In the genomic region with DNA sequence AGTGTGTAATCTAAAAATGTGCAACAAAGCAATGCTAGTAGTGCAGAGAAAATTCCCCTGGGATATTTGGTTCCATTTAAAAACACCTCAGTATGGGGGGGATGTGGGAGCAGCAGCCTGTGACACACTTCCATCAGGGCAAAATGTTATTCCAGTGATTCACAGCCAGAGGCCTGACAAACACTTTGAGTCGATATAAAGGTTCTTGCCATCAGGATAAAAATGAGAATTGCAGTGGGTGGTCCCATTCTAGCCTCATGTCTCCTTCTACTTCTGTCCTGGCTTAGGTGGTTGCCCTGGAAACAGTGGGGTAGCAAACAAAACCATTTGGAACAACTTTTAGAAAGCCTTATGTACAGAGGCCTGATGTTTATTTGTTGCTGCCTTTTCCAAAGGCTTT, we compare ENCODE assay signal across 12 cellular contexts.
DNase-seq lines count a peak whose midpoint lies in the region; ATAC-seq and TF ChIP-seq lines count a peak whose summit lies in the region.
"Had no signal": no experiment of that assay in that cellular context is flagged by ENCODE, and none has a peak within 500 bp of the region (broad histone marks: within the 10 kb centered on the region; RNA-seq: fewer than 3 reads in every experiment).

No MANE protein-coding gene starts in this region.

- H3K27ac ChIP-seq in PC-3 (ENCODE audit: low read length), result peak overlapping the region; percentile 46
- H3K27ac ChIP-seq in endodermal cell (ENCODE audit: low read depth, low read length), result peak overlapping the region; percentile 19
- H3K27ac ChIP-seq: lower lobe of right lung had no signal

- H3K27ac Mint-ChIP-seq in endodermal cell, result no peak overlapping the region
- no peak overlapping the region for H3K27ac Mint-ChIP-seq in naive thymus-derived CD8-positive, alpha-beta T cell
- H3K27ac Mint-ChIP-seq: T-cell had no signal

- TF ChIP-seq CTCF in PC-3 (conservative IDR thresholded peaks at IDR 0.05; ENCODE audit: low read depth, low read length), result no peak
- no peak for TF ChIP-seq CTCF in endodermal cell (conservative IDR thresholded peaks at IDR 0.05)
- no peak for TF ChIP-seq CTCF in omental fat pad (IDR thresholded peaks at IDR 0.05)

- DNase-seq in ELR (ENCODE audit: low read depth) (peak; percentile 64), PC-3 (peak; percentile 64), endodermal cell (no peak), omental fat pad (ENCODE audit: low spot score) (no peak), NCI-H146 (lab: John Stamatoyannopoulos, UW) (no peak)
- no peak for DNase-seq in naive thymus-derived CD8-positive, alpha-beta T cell
- DNase-seq: activated CD4-positive, alpha-beta T cell treated with anti-CD3 and anti-CD28 coated beads for 4 hours; lower lobe of right lung; posterior cingulate gyrus; T-cell had no signal

- no peaks in the 10 kb centered on the region for H3K9me2 ChIP-seq in PC-3 (replicated peaks; ENCODE audit: low read length)

- H3K79me2 ChIP-seq in PC-3 (ENCODE audit: low read length), result no peaks in the 10 kb centered on the region

- H3K9me3 ChIP-seq in PC-3 (ENCODE audit: low read length), result no peaks in the 10 kb centered on the region
- H3K9me3 ChIP-seq in endodermal cell (ENCODE audit: control insufficient read depth, low read length), result no peaks in the 10 kb centered on the region
- H3K9me3 ChIP-seq: lower lobe of right lung had no signal

- BruUV-seq in PC-3 (replicated peaks; lab: Mats Ljungman, UMichigan), result no TSS peak

- WGBS in endodermal cell (ENCODE audit: insufficient coverage in 1 of 2, insufficient read length in 1 of 2), 2 experiments, result 72 to 100% methylated on average over 1 of the region's 1 CpG

- peak overlapping the region; percentile 66 for H3K4me2 ChIP-seq in PC-3 (ENCODE audit: low read length)

- ATAC-seq in PC-3 (peak; percentile 71), omental fat pad (ENCODE audit: low FRiP score) (peak; percentile 52), GM19324 (IDR thresholded peaks at IDR 0.05; ENCODE audit: low FRiP score, unreplicated experiment) (no peak), HG02798 (IDR thresholded peaks at IDR 0.05; ENCODE audit: poor library complexity, unreplicated experiment) (no peak)
- ATAC-seq in naive thymus-derived CD8-positive, alpha-beta T cell, result no peak
- ATAC-seq: lower lobe of right lung, T-cell had no signal

- POLR2A ChIA-PET in PC-3 (lab: Charles Lee; ENCODE audit: unreplicated experiment), result no interaction called here
- POLR2A ChIA-PET in naive thymus-derived CD8-positive, alpha-beta T cell (lab: Charles Lee), result no interaction called here

- H3K4me3 ChIP-seq in PC-3 (ENCODE audit: low read length) (no peak overlapping the region; the same call in 1 of the 2 replicates), endodermal cell (ENCODE audit: low read length) (no peak overlapping the region)
- H3K4me3 ChIP-seq: lower lobe of right lung had no signal

- H4K20me1 ChIP-seq in PC-3 (ENCODE audit: low read length), result no peaks in the 10 kb centered on the region

- peak overlapping the region; percentile 54 for H2AFZ ChIP-seq in PC-3 (ENCODE audit: low read length)

- no peaks in the 10 kb centered on the region for H3F3A ChIP-seq in PC-3 (ENCODE audit: low read length, unreplicated experiment)

- CTCF ChIA-PET in PC-3 (lab: Charles Lee), result no interaction called here

- no peaks in the 10 kb centered on the region for H3K27me3 ChIP-seq in PC-3 (ENCODE audit: low read length)
- no peaks in the 10 kb centered on the region for H3K27me3 ChIP-seq in endodermal cell (ENCODE audit: control insufficient read depth, insufficient read depth, low read length, poor library complexity, severe bottlenecking)

- peak overlapping the region; percentile 18; the same call in 1 of the 2 replicates for H3K9ac ChIP-seq in PC-3 (ENCODE audit: low read length)
- no peak overlapping the region for H3K9ac ChIP-seq in endodermal cell (ENCODE audit: extremely low read depth, low read length, poor library complexity, severe bottlenecking)

- intact Hi-C loops in PC-3 (cut with micrococcal nuclease), result no loop called here

- no peaks in the 10 kb centered on the region for H3K36me3 Mint-ChIP-seq in endodermal cell (ENCODE audit: low read depth)
- H3K36me3 Mint-ChIP-seq in naive thymus-derived CD8-positive, alpha-beta T cell, result no peaks in the 10 kb centered on the region
- H3K36me3 Mint-ChIP-seq: T-cell had no signal

- H3K4me3 Mint-ChIP-seq in endodermal cell, result no peak overlapping the region
- no peak overlapping the region for H3K4me3 Mint-ChIP-seq in naive thymus-derived CD8-positive, alpha-beta T cell
- H3K4me3 Mint-ChIP-seq: T-cell had no signal

- H3K4me1 ChIP-seq in PC-3 (ENCODE audit: insufficient read depth, low read length), result peaks cover 23% of the 10 kb centered on the region
- H3K4me1 ChIP-seq in endodermal cell (ENCODE audit: control insufficient read depth, insufficient read depth, low read length), result no peaks in the 10 kb centered on the region

- H3K36me3 ChIP-seq in PC-3 (ENCODE audit: low read depth, low read length), result no peaks in the 10 kb centered on the region
- no peaks in the 10 kb centered on the region for H3K36me3 ChIP-seq in endodermal cell (ENCODE audit: control insufficient read depth, insufficient read depth, low read length)
- H3K36me3 ChIP-seq: lower lobe of right lung had no signal

- peaks cover under 1% of the 10 kb centered on the region for H3K4me1 Mint-ChIP-seq in endodermal cell
- H3K4me1 Mint-ChIP-seq in naive thymus-derived CD8-positive, alpha-beta T cell, result no peaks in the 10 kb centered on the region

- no peaks in the 10 kb centered on the region for H3K9me3 Mint-ChIP-seq in endodermal cell
- H3K9me3 Mint-ChIP-seq in naive thymus-derived CD8-positive, alpha-beta T cell, result no peaks in the 10 kb centered on the region
- H3K9me3 Mint-ChIP-seq: T-cell had no signal

- no peaks in the 10 kb centered on the region for H3K27me3 Mint-ChIP-seq in endodermal cell (ENCODE audit: insufficient read depth)
- no peaks in the 10 kb centered on the region for H3K27me3 Mint-ChIP-seq in naive thymus-derived CD8-positive, alpha-beta T cell
- H3K27me3 Mint-ChIP-seq: T-cell had no signal

Comparison
In these comparisons a context has a peak if more than half of its experiments do, and no peak if none do; other contexts are left out.
1. DNase-seq: peak in ELR (single experiment) and PC-3 (single experiment); none in endodermal cell (single experiment), omental fat pad (single experiment), naive thymus-derived CD8-positive, alpha-beta T cell (0 of 10) and NCI-H146 (single experiment).
2. ATAC-seq: peak in PC-3 (single experiment) and omental fat pad (single experiment); none in naive thymus-derived CD8-positive, alpha-beta T cell (0 of 2), GM19324 (single experiment) and HG02798 (single experiment).